Comparison of ENCODE assay signal across 11 cellular contexts in the genomic region with DNA sequence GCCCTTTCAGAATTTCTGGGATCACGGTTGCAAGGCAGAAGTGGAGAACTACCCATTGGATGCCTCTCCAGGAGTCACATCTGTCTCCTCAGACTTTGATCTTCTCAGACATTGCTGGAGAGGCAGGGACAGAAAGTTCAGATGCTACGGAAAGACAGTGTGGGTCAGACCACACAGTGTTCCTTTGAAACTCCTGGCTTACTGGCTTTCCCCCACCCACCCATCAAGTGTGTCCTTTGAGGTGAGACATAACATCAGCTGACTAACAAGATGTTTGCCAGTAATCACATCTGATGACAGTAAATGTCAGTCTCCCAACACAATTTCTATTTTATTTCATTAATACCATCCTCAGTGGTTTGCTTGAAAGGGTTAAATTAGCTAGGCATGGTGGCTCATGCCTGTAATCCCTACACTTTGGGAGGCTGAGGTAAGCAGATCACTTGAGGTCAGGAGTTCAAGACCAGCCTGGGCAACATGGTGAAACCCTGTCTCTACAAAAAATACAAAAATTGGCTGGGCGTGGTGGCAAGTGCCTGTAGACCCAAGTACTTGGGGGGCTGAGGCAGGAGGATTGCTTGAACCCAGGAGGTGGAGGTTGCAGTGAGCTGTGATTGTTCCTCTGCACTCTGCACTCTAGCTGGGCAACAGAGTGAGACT.
DNase-seq lines count a peak whose midpoint lies in the region; ATAC-seq and TF ChIP-seq lines count a peak whose summit lies in the region.
"Had no signal": no experiment of that assay in that cellular context is flagged by ENCODE, and none has a peak within 500 bp of the region (broad histone marks: within the 10 kb centered on the region; RNA-seq: fewer than 3 reads in every experiment).

No MANE protein-coding gene starts in this region.

- H3K9me1 ChIP-seq in IMR-90 (ENCODE audit: insufficient read depth, low read length): peaks cover 12% of the 10 kb centered on the region

- H4K20me1 ChIP-seq in IMR-90 (ENCODE audit: insufficient read depth, low read length) (no peaks in the 10 kb centered on the region; the same call in 1 of the 2 replicates), hepatocyte (ENCODE audit: insufficient read depth, poor library complexity, severe bottlenecking) (no peaks in the 10 kb centered on the region)

- no peak overlapping the region; the same call in 1 of the 2 replicates for H3K18ac ChIP-seq in IMR-90 (ENCODE audit: low read depth, low read length)

- no CpG with 5 or more reads among the region's 3 CpGs for WGBS in IMR-90 (ENCODE audit: extremely low coverage in 2 of 2, insufficient read length in 1 of 2), 2 experiments
- WGBS in hepatocyte (ENCODE audit: low lambda C conversion rate, missing lambda C conversion rate): 74% methylated on average over 3 of the region's 3 CpGs

- H2BK20ac ChIP-seq in IMR-90 (ENCODE audit: low read depth, low read length): no peak overlapping the region; the same call in 1 of the 2 replicates

- no peak overlapping the region for H3K56ac ChIP-seq in IMR-90 (ENCODE audit: extremely low read depth, insufficient read depth, low read length)

- H3K27ac ChIP-seq in IMR-90 (ENCODE audit: insufficient read depth, low read length) (no peak overlapping the region), hepatocyte (peak overlapping the region; percentile 61)
- H3K27ac ChIP-seq: lower lobe of right lung, testis had no signal

- H3K14ac ChIP-seq in IMR-90 (replicated peaks; ENCODE audit: low read depth, low read length): no peak overlapping the region

- intact Hi-C loops in IMR-90 (cut with micrococcal nuclease): loop anchor here (1.0 to 10.0 kb wide), 5 partner anchors 67 to 441 kb away; a partner anchor contains a TSS

- ATAC-seq in IMR-90 (ENCODE audit: low read depth): no peak
- no peak for ATAC-seq in HG03097 (IDR thresholded peaks at IDR 0.05; ENCODE audit: low FRiP score, unreplicated experiment)

- no peak overlapping the region for H2AK9ac ChIP-seq in IMR-90 (replicated peaks; ENCODE audit: low read depth, low read length, poor library complexity)

- TF ChIP-seq CTCF in IMR-90 (conservative IDR thresholded peaks at IDR 0.05; ENCODE audit: low read depth, low read length): no peak
- TF ChIP-seq CTCF in hepatocyte (IDR thresholded peaks at IDR 0.05; ENCODE audit: poor library complexity): no peak

- TF ChIP-seq RAD21 in IMR-90 (IDR thresholded peaks at IDR 0.05; ENCODE audit: low read length): no peak

- BruUV-seq in IMR-90 (replicated peaks; lab: Mats Ljungman, UMichigan): no TSS peak

- DNase-seq in IMR-90: no peak
- DNase-seq in activated CD8-positive, alpha-beta memory T cell treated with anti-CD3 and anti-CD28 coated beads, Interleukin-2, amount 50 U/mL, for 4 hours: peak; percentile 67
- DNase-seq in hepatocyte (ENCODE audit: low spot score): no peak
- peak; percentile 38 to 77 (median 58) for DNase-seq in stimulated activated naive CD4-positive, alpha-beta T cell (lab: John Stamatoyannopoulos, UW)
- DNase-seq in NCI-H82 (lab: John Stamatoyannopoulos, UW): no peak
- no peak for DNase-seq in SIG-M5 treated with dmso at 0.1 percent for 504 hours (lab: John Stamatoyannopoulos, UW; ENCODE audit: unreplicated experiment)
- no peak for DNase-seq in ureter (ENCODE audit: low spot score)

- no peaks in the 10 kb centered on the region for H3K9me2 ChIP-seq in hepatocyte (replicated peaks; ENCODE audit: insufficient read depth)

- H2BK5ac ChIP-seq in IMR-90 (ENCODE audit: low read depth, low read length, poor library complexity, severe bottlenecking): no peak overlapping the region

- H4K8ac ChIP-seq in IMR-90 (ENCODE audit: low read depth in 2 of 2, low read length in 2 of 2): no peak overlapping the region

- H3K9ac ChIP-seq in IMR-90 (ENCODE audit: low read depth, low read length): no peak overlapping the region

- 0 out of 4 replicates have a peak, but pooled peaks cover 0 to 7% of the 10 kb centered on the region in 2 experiments for H3K79me1 ChIP-seq in IMR-90 (ENCODE audit: low read depth in 1 of 2, low read length in 2 of 2)

- H3K36me3 ChIP-seq in IMR-90 (ENCODE audit: control insufficient read depth, insufficient read depth, low read length) (no peaks in the 10 kb centered on the region), hepatocyte (replicated peaks; ENCODE audit: insufficient read depth, low read depth) (no peaks in the 10 kb centered on the region)
- H3K36me3 ChIP-seq: gastroesophageal sphincter, lower lobe of right lung had no signal

- no peak overlapping the region for H4K91ac ChIP-seq in IMR-90 (ENCODE audit: insufficient read depth, low read depth, low read length)

- 0 out of 3 replicates have a peak overlapping the region, but pooled peaks have one; percentile 14 for H2BK15ac ChIP-seq in IMR-90 (ENCODE audit: low read depth, low read length)

- peak overlapping the region; percentile 23; the same call in 1 of the 2 replicates for H2AK5ac ChIP-seq in IMR-90 (ENCODE audit: low read depth, low read length)

- POLR2A ChIA-PET in IMR-90 (lab: Charles Lee; ENCODE audit: unreplicated experiment): no interaction called here

- no peaks in the 10 kb centered on the region for H3K79me2 ChIP-seq in hepatocyte

- dilution Hi-C loops in IMR-90 (cut with HindIII; ENCODE audit: low sequenced_read_pairs, unreplicated experiment): no loop called here

- H3K27me3 ChIP-seq in IMR-90 (ENCODE audit: control insufficient read depth, insufficient read depth, low read length): no peaks in the 10 kb centered on the region; the same call in 1 of the 2 replicates
- H3K27me3 ChIP-seq in hepatocyte: no peaks in the 10 kb centered on the region
- H3K27me3 ChIP-seq: gastroesophageal sphincter, testis had no signal

- no peak overlapping the region for H3K4me3 ChIP-seq in IMR-90 (ENCODE audit: insufficient read depth, low read depth, low read length)
- no peak overlapping the region for H3K4me3 ChIP-seq in hepatocyte
- H3K4me3 ChIP-seq: lower lobe of right lung, testis had no signal

- peaks cover 10% of the 10 kb centered on the region for H3K4me1 ChIP-seq in IMR-90 (ENCODE audit: control insufficient read depth, insufficient read depth, low read length)
- H3K4me1 ChIP-seq in hepatocyte (ENCODE audit: insufficient read depth): peaks cover 21% of the 10 kb centered on the region
- H3K4me1 ChIP-seq: testis had no signal

- CTCF ChIA-PET in IMR-90 (lab: Yijun Ruan, JAX): interaction anchor here (0.7 to 3.6 kb wide), 9 partner anchors 8 to 268 kb away, joined by 3 to 25 read pairs (median 3); no protein-coding TSS in a partner anchor

- H3K23ac ChIP-seq in IMR-90 (ENCODE audit: low read depth, low read length): no peak overlapping the region

- no peak for TF ChIP-seq POLR2A in IMR-90 (IDR thresholded peaks at IDR 0.05; ENCODE audit: low read depth, low read length)

- no peak overlapping the region for H3K4ac ChIP-seq in IMR-90 (ENCODE audit: low read depth, low read length)

- no peak overlapping the region for H4K5ac ChIP-seq in IMR-90 (ENCODE audit: low read depth, low read length)

- H3K9me3 ChIP-seq in IMR-90 (ENCODE audit: control insufficient read depth, insufficient read depth, low read length) (no peaks in the 10 kb centered on the region; the same call in 1 of the 2 replicates), hepatocyte (ENCODE audit: low read depth) (no peaks in the 10 kb centered on the region)
- H3K9me3 ChIP-seq: gastroesophageal sphincter, lower lobe of right lung, testis had no signal

- in situ Hi-C loops in IMR-90 (cut with MboI; ENCODE audit: low sequenced_read_pairs): loop anchor here (5.0 kb wide), 3 partner anchors 66 to 316 kb away; a partner anchor contains a TSS

- H3K4me2 ChIP-seq in IMR-90 (ENCODE audit: low read depth, low read length): no peak overlapping the region
- H3K4me2 ChIP-seq in hepatocyte: no peak overlapping the region

- H2AFZ ChIP-seq in IMR-90 (replicated peaks; ENCODE audit: low read length, poor library complexity) (no peak overlapping the region), hepatocyte (no peak overlapping the region)

- no peak overlapping the region for H2BK120ac ChIP-seq in IMR-90 (ENCODE audit: low read depth, low read length)

TF ChIP-seq in IMR-90, 13 proteins besides CTCF, POLR2A, EP300 and RAD21:
- TF ChIP-seq CEBPB (IDR thresholded peaks at IDR 0.05; ENCODE audit: low read depth, low read length) (no peak), SMC3 (IDR thresholded peaks at IDR 0.05; ENCODE audit: low read depth, low read length) (no peak), RFX5 (IDR thresholded peaks at IDR 0.05; ENCODE audit: low read depth, low read length) (no peak), FOS (IDR thresholded peaks at IDR 0.05; ENCODE audit: low read depth, low read length) (no peak), MAZ (IDR thresholded peaks at IDR 0.05; ENCODE audit: borderline replicate concordance, low read depth, low read length) (no peak), RCOR1 (IDR thresholded peaks at IDR 0.05; ENCODE audit: insufficient replicate concordance, low read length) (no peak)
- TF ChIP-seq, protein P1, sequence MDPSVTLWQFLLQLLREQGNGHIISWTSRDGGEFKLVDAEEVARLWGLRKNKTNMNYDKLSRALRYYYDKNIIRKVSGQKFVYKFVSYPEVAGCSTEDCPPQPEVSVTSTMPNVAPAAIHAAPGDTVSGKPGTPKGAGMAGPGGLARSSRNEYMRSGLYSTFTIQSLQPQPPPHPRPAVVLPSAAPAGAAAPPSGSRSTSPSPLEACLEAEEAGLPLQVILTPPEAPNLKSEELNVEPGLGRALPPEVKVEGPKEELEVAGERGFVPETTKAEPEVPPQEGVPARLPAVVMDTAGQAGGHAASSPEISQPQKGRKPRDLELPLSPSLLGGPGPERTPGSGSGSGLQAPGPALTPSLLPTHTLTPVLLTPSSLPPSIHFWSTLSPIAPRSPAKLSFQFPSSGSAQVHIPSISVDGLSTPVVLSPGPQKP (IDR thresholded peaks at IDR 0.05; ENCODE audit: borderline replicate concordance, low read depth, low read length): no peak

Comparison
In these comparisons a context has a peak if more than half of its experiments do, and no peak if none do; other contexts are left out.
1. DNase-seq: peak in activated CD8-positive, alpha-beta memory T cell treated with anti-CD3 and anti-CD28 coated beads, Interleukin-2, amount 50 U/mL, for 4 hours (single experiment) and stimulated activated naive CD4-positive, alpha-beta T cell (6 of 6); none in IMR-90 (single experiment), hepatocyte (single experiment), NCI-H82 (single experiment), SIG-M5 treated with dmso at 0.1 percent for 504 hours (single experiment) and ureter (single experiment).